In genomic region chr1:217018648-217019047, GRCh38 we compare ENCODE assay signal across 23 cellular contexts.
DNase-seq lines count a peak whose midpoint lies in the region; ATAC-seq and TF ChIP-seq lines count a peak whose summit lies in the region.
"Had no signal": no experiment of that assay in that cellular context is flagged by ENCODE, and none has a peak within 500 bp of the region (broad histone marks: within the 10 kb centered on the region; RNA-seq: fewer than 3 reads in every experiment).

No MANE protein-coding gene starts in this region.

- no peaks in the 10 kb centered on the region for H3K4me1 ChIP-seq in right atrium auricular region
- H3K4me1 ChIP-seq: A549; BE2C; BLaER1 treated with 17β-estradiol and CSF1 and Interleukin-3, amounts not matched to agents 10 nM and 100 nM had no signal

- DNase-seq in NCI-H524 (lab: John Stamatoyannopoulos, UW) (peak; percentile 13 to 44), NCI-H524 treated with DMSO at 0.1 percent for 48 hours (lab: John Stamatoyannopoulos, UW) (no peak), left ventricle myocardium superior (no peak), right atrium auricular region (ENCODE audit: low spot score) (no peak), epithelial cell of esophagus (ENCODE audit: low read depth) (peak; percentile 11), NCI-H748 treated with DMSO at 0.1 percent for 48 hours (lab: John Stamatoyannopoulos, UW) (no peak)
- DNase-seq in stimulated activated CD4-positive, alpha-beta T cell treated with anti-CD3 and anti-CD28 coated beads, Interleukin-2, amount 100 ng/mL, for 48 hours: no peak
- DNase-seq: 8988T; ACHN; AML-193; BE2C; Calu3; CD4-positive, alpha-beta memory T cell; COR-L47; DMS79; EL; GDM1; H9 had no signal

- peak; percentile 68 for ATAC-seq in left ventricle myocardium superior
- ATAC-seq: A549, GM12878, GM23338, HCT116 had no signal

- H3K27ac ChIP-seq in right atrium auricular region: no peak overlapping the region
- H3K27ac ChIP-seq: A549; BLaER1 treated with 17β-estradiol and CSF1 and Interleukin-3, amounts not matched to agents 10 nM and 100 nM had no signal

- H3K4me3 ChIP-seq in right atrium auricular region (no peak overlapping the region), epithelial cell of esophagus (ENCODE audit: low read length) (no peak overlapping the region)
- H3K4me3 ChIP-seq: A549; BLaER1 treated with 17β-estradiol and CSF1 and Interleukin-3, amounts not matched to agents 10 nM and 100 nM; GM12878; GM23338 had no signal

- TF ChIP-seq CTCF in right atrium auricular region (IDR thresholded peaks at IDR 0.05): no peak
- no peak for TF ChIP-seq CTCF in epithelial cell of esophagus (IDR thresholded peaks at IDR 0.05; ENCODE audit: insufficient read depth, low read depth, low read length, missing control alignments)

- H3K27me3 ChIP-seq in right atrium auricular region: no peaks in the 10 kb centered on the region
- H3K27me3 ChIP-seq: BE2C had no signal

- no peaks in the 10 kb centered on the region for H3K36me3 ChIP-seq in right atrium auricular region
- H3K36me3 ChIP-seq: BE2C; BLaER1 treated with 17β-estradiol and CSF1 and Interleukin-3, amounts not matched to agents 10 nM and 100 nM had no signal

- no peaks in the 10 kb centered on the region for H3K9me3 ChIP-seq in right atrium auricular region
- H3K9me3 ChIP-seq: A549; BE2C; BLaER1 treated with 17β-estradiol and CSF1 and Interleukin-3, amounts not matched to agents 10 nM and 100 nM had no signal

- intact Hi-C loops in left ventricle myocardium superior (cut with micrococcal nuclease): no loop called here

Comparison
In these comparisons a context has a peak if more than half of its experiments do, and no peak if none do; other contexts are left out.
1. DNase-seq: peak in NCI-H524 (2 of 2) and epithelial cell of esophagus (single experiment); none in NCI-H524 treated with DMSO at 0.1 percent for 48 hours (single experiment), left ventricle myocardium superior (single experiment), right atrium auricular region (single experiment), NCI-H748 treated with DMSO at 0.1 percent for 48 hours (single experiment) and stimulated activated CD4-positive, alpha-beta T cell treated with anti-CD3 and anti-CD28 coated beads, Interleukin-2, amount 100 ng/mL, for 48 hours (0 of 2).